1 cellular context compared by ENCODE assay signal in genomic region chr5:132751444-132751843, GRCh38.
TF ChIP-seq lines count a peak whose summit lies in the region.

No MANE protein-coding gene starts in this region.

TF ChIP-seq in GM12878, 131 proteins besides CTCF, POLR2A, EP300 and RAD21 (continued from another document and continues in another):
- TF ChIP-seq, protein P1, sequence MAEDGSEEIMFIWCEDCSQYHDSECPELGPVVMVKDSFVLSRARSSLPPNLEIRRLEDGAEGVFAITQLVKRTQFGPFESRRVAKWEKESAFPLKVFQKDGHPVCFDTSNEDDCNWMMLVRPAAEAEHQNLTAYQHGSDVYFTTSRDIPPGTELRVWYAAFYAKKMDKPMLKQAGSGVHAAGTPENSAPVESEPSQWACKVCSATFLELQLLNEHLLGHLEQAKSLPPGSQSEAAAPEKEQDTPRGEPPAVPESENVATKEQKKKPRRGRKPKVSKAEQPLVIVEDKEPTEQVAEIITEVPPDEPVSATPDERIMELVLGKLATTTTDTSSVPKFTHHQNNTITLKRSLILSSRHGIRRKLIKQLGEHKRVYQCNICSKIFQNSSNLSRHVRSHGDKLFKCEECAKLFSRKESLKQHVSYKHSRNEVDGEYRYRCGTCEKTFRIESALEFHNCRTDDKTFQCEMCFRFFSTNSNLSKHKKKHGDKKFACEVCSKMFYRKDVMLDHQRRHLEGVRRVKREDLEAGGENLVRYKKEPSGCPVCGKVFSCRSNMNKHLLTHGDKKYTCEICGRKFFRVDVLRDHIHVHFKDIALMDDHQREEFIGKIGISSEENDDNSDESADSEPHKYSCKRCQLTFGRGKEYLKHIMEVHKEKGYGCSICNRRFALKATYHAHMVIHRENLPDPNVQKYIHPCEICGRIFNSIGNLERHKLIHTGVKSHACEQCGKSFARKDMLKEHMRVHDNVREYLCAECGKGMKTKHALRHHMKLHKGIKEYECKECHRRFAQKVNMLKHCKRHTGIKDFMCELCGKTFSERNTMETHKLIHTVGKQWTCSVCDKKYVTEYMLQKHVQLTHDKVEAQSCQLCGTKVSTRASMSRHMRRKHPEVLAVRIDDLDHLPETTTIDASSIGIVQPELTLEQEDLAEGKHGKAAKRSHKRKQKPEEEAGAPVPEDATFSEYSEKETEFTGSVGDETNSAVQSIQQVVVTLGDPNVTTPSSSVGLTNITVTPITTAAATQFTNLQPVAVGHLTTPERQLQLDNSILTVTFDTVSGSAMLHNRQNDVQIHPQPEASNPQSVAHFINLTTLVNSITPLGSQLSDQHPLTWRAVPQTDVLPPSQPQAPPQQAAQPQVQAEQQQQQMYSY (CRISPR knock-in tag; IDR thresholded peaks at IDR 0.05), result no peak
- TF ChIP-seq NFYA (IDR thresholded peaks at IDR 0.05; ENCODE audit: borderline replicate concordance, low read depth, low read length) (no peak), RFX5 (IDR thresholded peaks at IDR 0.05; ENCODE audit: low read depth, low read length) (no peak), ZNF687 (IDR thresholded peaks at IDR 0.05) (peak; percentile 71; the same call in 1 of the 2 replicates), ELK1 (IDR thresholded peaks at IDR 0.05; ENCODE audit: low read depth, low read length) (no peak), STAT3 (IDR thresholded peaks at IDR 0.05; ENCODE audit: low read depth, low read length) (no peak), BCL11A (IDR thresholded peaks at IDR 0.05; ENCODE audit: low read depth, low read length) (no peak; the same call in 1 of the 2 replicates), USF1 (IDR thresholded peaks at IDR 0.05; ENCODE audit: borderline replicate concordance, extremely low read length, insufficient read depth, low read depth, low read length) (no peak), YY1 (IDR thresholded peaks at IDR 0.05; ENCODE audit: low read depth, low read length) (no peak), ZSCAN29 (IDR thresholded peaks at IDR 0.05) (no peak), SIX5 (IDR thresholded peaks at IDR 0.05; ENCODE audit: low read depth, low read length, severe bottlenecking) (no peak), NFIC (IDR thresholded peaks at IDR 0.05; ENCODE audit: low read depth, low read length) (0 out of 2 replicates have a peak, but pooled peaks have one; percentile 54), NRF1 (conservative IDR thresholded peaks at IDR 0.05; ENCODE audit: low read depth, low read length) (no peak), SREBF1 (IDR thresholded peaks at IDR 0.05; ENCODE audit: low read length) (no peak), KLF5 (IDR thresholded peaks at IDR 0.05; ENCODE audit: partially characterized antibody) (no peak), TBL1XR1 (IDR thresholded peaks at IDR 0.05; ENCODE audit: low read depth, low read length) (0 out of 2 replicates have a peak, but pooled peaks have one; percentile 50), EGR1 (IDR thresholded peaks at IDR 0.05; ENCODE audit: borderline replicate concordance in 1 of 2, low read depth in 2 of 2, low read length in 2 of 2) (no peak), CBX3 (IDR thresholded peaks at IDR 0.05; ENCODE audit: borderline replicate concordance, low read depth) (no peak), TCF7 (IDR thresholded peaks at IDR 0.05; ENCODE audit: borderline replicate concordance) (no peak), GATAD2B (conservative IDR thresholded peaks at IDR 0.05; ENCODE audit: low read depth) (no peak)
- TF ChIP-seq, protein P2, sequence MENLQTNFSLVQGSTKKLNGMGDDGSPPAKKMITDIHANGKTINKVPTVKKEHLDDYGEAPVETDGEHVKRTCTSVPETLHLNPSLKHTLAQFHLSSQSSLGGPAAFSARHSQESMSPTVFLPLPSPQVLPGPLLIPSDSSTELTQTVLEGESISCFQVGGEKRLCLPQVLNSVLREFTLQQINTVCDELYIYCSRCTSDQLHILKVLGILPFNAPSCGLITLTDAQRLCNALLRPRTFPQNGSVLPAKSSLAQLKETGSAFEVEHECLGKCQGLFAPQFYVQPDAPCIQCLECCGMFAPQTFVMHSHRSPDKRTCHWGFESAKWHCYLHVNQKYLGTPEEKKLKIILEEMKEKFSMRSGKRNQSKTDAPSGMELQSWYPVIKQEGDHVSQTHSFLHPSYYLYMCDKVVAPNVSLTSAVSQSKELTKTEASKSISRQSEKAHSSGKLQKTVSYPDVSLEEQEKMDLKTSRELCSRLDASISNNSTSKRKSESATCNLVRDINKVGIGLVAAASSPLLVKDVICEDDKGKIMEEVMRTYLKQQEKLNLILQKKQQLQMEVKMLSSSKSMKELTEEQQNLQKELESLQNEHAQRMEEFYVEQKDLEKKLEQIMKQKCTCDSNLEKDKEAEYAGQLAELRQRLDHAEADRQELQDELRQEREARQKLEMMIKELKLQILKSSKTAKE (IDR thresholded peaks at IDR 0.05; ENCODE audit: low read depth, poor library complexity, severe bottlenecking), result peak; percentile 33
- TF ChIP-seq, protein P3, sequence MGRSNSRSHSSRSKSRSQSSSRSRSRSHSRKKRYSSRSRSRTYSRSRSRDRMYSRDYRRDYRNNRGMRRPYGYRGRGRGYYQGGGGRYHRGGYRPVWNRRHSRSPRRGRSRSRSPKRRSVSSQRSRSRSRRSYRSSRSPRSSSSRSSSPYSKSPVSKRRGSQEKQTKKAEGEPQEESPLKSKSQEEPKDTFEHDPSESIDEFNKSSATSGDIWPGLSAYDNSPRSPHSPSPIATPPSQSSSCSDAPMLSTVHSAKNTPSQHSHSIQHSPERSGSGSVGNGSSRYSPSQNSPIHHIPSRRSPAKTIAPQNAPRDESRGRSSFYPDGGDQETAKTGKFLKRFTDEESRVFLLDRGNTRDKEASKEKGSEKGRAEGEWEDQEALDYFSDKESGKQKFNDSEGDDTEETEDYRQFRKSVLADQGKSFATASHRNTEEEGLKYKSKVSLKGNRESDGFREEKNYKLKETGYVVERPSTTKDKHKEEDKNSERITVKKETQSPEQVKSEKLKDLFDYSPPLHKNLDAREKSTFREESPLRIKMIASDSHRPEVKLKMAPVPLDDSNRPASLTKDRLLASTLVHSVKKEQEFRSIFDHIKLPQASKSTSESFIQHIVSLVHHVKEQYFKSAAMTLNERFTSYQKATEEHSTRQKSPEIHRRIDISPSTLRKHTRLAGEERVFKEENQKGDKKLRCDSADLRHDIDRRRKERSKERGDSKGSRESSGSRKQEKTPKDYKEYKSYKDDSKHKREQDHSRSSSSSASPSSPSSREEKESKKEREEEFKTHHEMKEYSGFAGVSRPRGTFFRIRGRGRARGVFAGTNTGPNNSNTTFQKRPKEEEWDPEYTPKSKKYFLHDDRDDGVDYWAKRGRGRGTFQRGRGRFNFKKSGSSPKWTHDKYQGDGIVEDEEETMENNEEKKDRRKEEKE (IDR thresholded peaks at IDR 0.05), result no peak
- TF ChIP-seq, protein P4, sequence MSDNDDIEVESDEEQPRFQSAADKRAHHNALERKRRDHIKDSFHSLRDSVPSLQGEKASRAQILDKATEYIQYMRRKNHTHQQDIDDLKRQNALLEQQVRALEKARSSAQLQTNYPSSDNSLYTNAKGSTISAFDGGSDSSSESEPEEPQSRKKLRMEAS (IDR thresholded peaks at IDR 0.05; ENCODE audit: low read depth, low read length), result no peak
- TF ChIP-seq, protein P5, sequence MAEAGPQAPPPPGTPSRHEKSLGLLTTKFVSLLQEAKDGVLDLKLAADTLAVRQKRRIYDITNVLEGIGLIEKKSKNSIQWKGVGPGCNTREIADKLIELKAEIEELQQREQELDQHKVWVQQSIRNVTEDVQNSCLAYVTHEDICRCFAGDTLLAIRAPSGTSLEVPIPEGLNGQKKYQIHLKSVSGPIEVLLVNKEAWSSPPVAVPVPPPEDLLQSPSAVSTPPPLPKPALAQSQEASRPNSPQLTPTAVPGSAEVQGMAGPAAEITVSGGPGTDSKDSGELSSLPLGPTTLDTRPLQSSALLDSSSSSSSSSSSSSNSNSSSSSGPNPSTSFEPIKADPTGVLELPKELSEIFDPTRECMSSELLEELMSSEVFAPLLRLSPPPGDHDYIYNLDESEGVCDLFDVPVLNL (IDR thresholded peaks at IDR 0.05; ENCODE audit: low read depth, low read length), result no peak
- TF ChIP-seq, protein P6, sequence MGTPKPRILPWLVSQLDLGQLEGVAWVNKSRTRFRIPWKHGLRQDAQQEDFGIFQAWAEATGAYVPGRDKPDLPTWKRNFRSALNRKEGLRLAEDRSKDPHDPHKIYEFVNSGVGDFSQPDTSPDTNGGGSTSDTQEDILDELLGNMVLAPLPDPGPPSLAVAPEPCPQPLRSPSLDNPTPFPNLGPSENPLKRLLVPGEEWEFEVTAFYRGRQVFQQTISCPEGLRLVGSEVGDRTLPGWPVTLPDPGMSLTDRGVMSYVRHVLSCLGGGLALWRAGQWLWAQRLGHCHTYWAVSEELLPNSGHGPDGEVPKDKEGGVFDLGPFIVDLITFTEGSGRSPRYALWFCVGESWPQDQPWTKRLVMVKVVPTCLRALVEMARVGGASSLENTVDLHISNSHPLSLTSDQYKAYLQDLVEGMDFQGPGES (IDR thresholded peaks at IDR 0.05), result no peak
- TF ChIP-seq, protein P7, sequence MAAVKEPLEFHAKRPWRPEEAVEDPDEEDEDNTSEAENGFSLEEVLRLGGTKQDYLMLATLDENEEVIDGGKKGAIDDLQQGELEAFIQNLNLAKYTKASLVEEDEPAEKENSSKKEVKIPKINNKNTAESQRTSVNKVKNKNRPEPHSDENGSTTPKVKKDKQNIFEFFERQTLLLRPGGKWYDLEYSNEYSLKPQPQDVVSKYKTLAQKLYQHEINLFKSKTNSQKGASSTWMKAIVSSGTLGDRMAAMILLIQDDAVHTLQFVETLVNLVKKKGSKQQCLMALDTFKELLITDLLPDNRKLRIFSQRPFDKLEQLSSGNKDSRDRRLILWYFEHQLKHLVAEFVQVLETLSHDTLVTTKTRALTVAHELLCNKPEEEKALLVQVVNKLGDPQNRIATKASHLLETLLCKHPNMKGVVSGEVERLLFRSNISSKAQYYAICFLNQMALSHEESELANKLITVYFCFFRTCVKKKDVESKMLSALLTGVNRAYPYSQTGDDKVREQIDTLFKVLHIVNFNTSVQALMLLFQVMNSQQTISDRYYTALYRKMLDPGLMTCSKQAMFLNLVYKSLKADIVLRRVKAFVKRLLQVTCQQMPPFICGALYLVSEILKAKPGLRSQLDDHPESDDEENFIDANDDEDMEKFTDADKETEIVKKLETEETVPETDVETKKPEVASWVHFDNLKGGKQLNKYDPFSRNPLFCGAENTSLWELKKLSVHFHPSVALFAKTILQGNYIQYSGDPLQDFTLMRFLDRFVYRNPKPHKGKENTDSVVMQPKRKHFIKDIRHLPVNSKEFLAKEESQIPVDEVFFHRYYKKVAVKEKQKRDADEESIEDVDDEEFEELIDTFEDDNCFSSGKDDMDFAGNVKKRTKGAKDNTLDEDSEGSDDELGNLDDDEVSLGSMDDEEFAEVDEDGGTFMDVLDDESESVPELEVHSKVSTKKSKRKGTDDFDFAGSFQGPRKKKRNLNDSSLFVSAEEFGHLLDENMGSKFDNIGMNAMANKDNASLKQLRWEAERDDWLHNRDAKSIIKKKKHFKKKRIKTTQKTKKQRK (IDR thresholded peaks at IDR 0.05; ENCODE audit: low read depth, low read length), result no peak
